ENCODE assay signal across 8 cellular contexts in genomic region chr4:10457255-10457801, GRCh38. TPM values are rescaled to one million over a fixed set of nuclear protein-coding genes. Genes with fewer than 3 reads are reported as not detected.
DNase-seq lines count a peak whose midpoint lies in the region; ATAC-seq and TF ChIP-seq lines count a peak whose summit lies in the region.

Gene ZNF518B, minus strand, starts transcription at chr4:10457426. Its CDS starts 11,098 bp downstream, at chr4:10446328.

- H3K9me3 ChIP-seq in effector memory CD4-positive, alpha-beta T cell (ENCODE audit: control insufficient read depth, low read length) = no peaks in the 10 kb centered on the region
- H3K9me3 ChIP-seq in A673 (ENCODE audit: low read depth, low read length, poor library complexity, severe bottlenecking) = peaks cover 8% of the 10 kb centered on the region

- peak within 1 kb of the TSS; percentile 83 for H3K18ac ChIP-seq in mesendoderm (ENCODE audit: low read length)

- no peak within 1 kb of the TSS for H4K5ac ChIP-seq in mesendoderm (ENCODE audit: low read length)

- peak within 1 kb of the TSS; percentile 90 for H3K27ac Mint-ChIP-seq in activated CD8-positive, alpha-beta T cell treated with anti-CD3 and anti-CD28 coated beads, Interleukin-2, amount 10 ng/mL, durations not matched to agents 7 days and 5 days

- peaks cover 8% of the 10 kb centered on the region for H3K79me1 ChIP-seq in mesendoderm (ENCODE audit: low read length)

- no peak within 1 kb of the TSS for H4K8ac ChIP-seq in mesendoderm (ENCODE audit: low read depth, low read length)

- CTCF ChIA-PET in activated CD8-positive, alpha-beta T cell treated with anti-CD3 and anti-CD28 coated beads, Interleukin-2, amount 10 ng/mL, durations not matched to agents 7 days and 5 days (lab: Charles Lee) = interaction anchor here (0.6 to 1.9 kb wide), 10 partner anchors 13 to 337 kb away, joined by 3 to 9 read pairs (median 3); no protein-coding TSS in a partner anchor
- CTCF ChIA-PET in A673 (lab: Charles Lee) = no interaction called here

- H3K4me3 ChIP-seq in effector memory CD4-positive, alpha-beta T cell (ENCODE audit: insufficient read depth, low read depth, low read length, poor library complexity, severe bottlenecking) = peak within 1 kb of the TSS; percentile 47
- H3K4me3 ChIP-seq in mesendoderm (ENCODE audit: low read length) (peak within 1 kb of the TSS; percentile 66), A673 (ENCODE audit: low read depth, low read length, poor library complexity, severe bottlenecking) (no peak within 1 kb of the TSS)

- intact Hi-C loops in A673 (cut with micrococcal nuclease; ENCODE audit: unreplicated experiment) = no loop called here

- no peak within 1 kb of the TSS for H2BK15ac ChIP-seq in mesendoderm (replicated peaks; ENCODE audit: low read depth)

- TF ChIP-seq CTCF in A673 (conservative IDR thresholded peaks at IDR 0.05; ENCODE audit: low read depth, low read length) = no peak

- H3K56ac ChIP-seq in mesendoderm (ENCODE audit: low read length) = peak within 1 kb of the TSS; percentile 94

- peaks cover 18% of the 10 kb centered on the region for H3K27me3 Mint-ChIP-seq in activated CD8-positive, alpha-beta T cell treated with anti-CD3 and anti-CD28 coated beads, Interleukin-2, amount 10 ng/mL, durations not matched to agents 7 days and 5 days (ENCODE audit: low read depth)

- H3K27me3 ChIP-seq in effector memory CD4-positive, alpha-beta T cell (replicated peaks; ENCODE audit: control insufficient read depth, insufficient read depth, low read length, poor library complexity, severe bottlenecking) = peaks cover 3% of the 10 kb centered on the region
- H3K27me3 ChIP-seq in mesendoderm (ENCODE audit: insufficient read depth, low read length, poor library complexity) (peaks cover 33% of the 10 kb centered on the region), A673 (replicated peaks; ENCODE audit: insufficient read depth, low read depth, low read length, poor library complexity) (no peaks in the 10 kb centered on the region)

- no peak within 1 kb of the TSS for H2BK120ac ChIP-seq in mesendoderm (ENCODE audit: low read depth, low read length)

- H3K79me2 ChIP-seq in mesendoderm (ENCODE audit: control insufficient read depth, insufficient read depth, low read length) = no peaks in the 10 kb centered on the region

- H3K4me1 Mint-ChIP-seq in activated CD8-positive, alpha-beta T cell treated with anti-CD3 and anti-CD28 coated beads, Interleukin-2, amount 10 ng/mL, durations not matched to agents 7 days and 5 days (ENCODE audit: low read depth) = peaks cover 50% of the 10 kb centered on the region

- POLR2A ChIA-PET in activated CD8-positive, alpha-beta T cell treated with anti-CD3 and anti-CD28 coated beads, Interleukin-2, amount 10 ng/mL, durations not matched to agents 7 days and 5 days (lab: Charles Lee) = interaction anchor here (1.0 to 2.0 kb wide), 6 partner anchors 36 to 362 kb away, joined by 3 to 16 read pairs (median 6); partner anchors contain the start of gene WDR1
- POLR2A ChIA-PET in A673 (lab: Charles Lee; ENCODE audit: low non-redundant PET) = no interaction called here

- H3K9ac ChIP-seq in mesendoderm (ENCODE audit: low read length) = peak within 1 kb of the TSS; percentile 87

- H3K4ac ChIP-seq in mesendoderm (ENCODE audit: low read depth, low read length) = peak within 1 kb of the TSS; percentile 85

- no peak within 1 kb of the TSS for H2AK5ac ChIP-seq in mesendoderm (ENCODE audit: low read length)

- peak within 1 kb of the TSS; percentile 91 for H3K4me2 ChIP-seq in mesendoderm (ENCODE audit: low read length)

- peaks cover 4% of the 10 kb centered on the region for H3K4me1 ChIP-seq in effector memory CD4-positive, alpha-beta T cell (ENCODE audit: control insufficient read depth, insufficient read depth, low read length, poor library complexity, severe bottlenecking)
- H3K4me1 ChIP-seq in mesendoderm (ENCODE audit: control insufficient read depth, low read depth, low read length) = peaks cover 6% of the 10 kb centered on the region
- H3K4me1 ChIP-seq in A673 (ENCODE audit: insufficient read depth, low read length, poor library complexity, severe bottlenecking) = no peaks in the 10 kb centered on the region

- no peaks in the 10 kb centered on the region for H3K9me3 Mint-ChIP-seq in activated CD8-positive, alpha-beta T cell treated with anti-CD3 and anti-CD28 coated beads, Interleukin-2, amount 10 ng/mL, durations not matched to agents 7 days and 5 days (ENCODE audit: insufficient read depth)

- H3K36me3 Mint-ChIP-seq in activated CD8-positive, alpha-beta T cell treated with anti-CD3 and anti-CD28 coated beads, Interleukin-2, amount 10 ng/mL, durations not matched to agents 7 days and 5 days (ENCODE audit: low read depth) = peaks cover 32% of the 10 kb centered on the region

- peak within 1 kb of the TSS; percentile 26 for H2BK5ac ChIP-seq in mesendoderm (ENCODE audit: low read length)

- DNase-seq in NCI-H2171 treated with DMSO at 0.1 percent for 48 hours (lab: John Stamatoyannopoulos, UW) (peak; percentile 45), mesendoderm (peak; percentile 82), A673 (ENCODE audit: low spot score) (no peak)
- DNase-seq in activated CD8-positive, alpha-beta T cell treated with anti-CD3 and anti-CD28 coated beads, Interleukin-2, amount 10 ng/mL, durations not matched to agents 7 days and 5 days = peak; percentile 83
- peak; percentile 64 to 73 (median 71) for DNase-seq in effector memory CD4-positive, alpha-beta T cell
- peak; percentile 71 for DNase-seq in stimulated activated CD8-positive, alpha-beta memory T cell treated with anti-CD3 and anti-CD28 coated beads, Interleukin-12 subunit alpha, Interleukin-12 subunit beta, amount 100 ng/mL, for 4 hours (ENCODE audit: low read depth)

- H3K4me3 Mint-ChIP-seq in activated CD8-positive, alpha-beta T cell treated with anti-CD3 and anti-CD28 coated beads, Interleukin-2, amount 10 ng/mL, durations not matched to agents 7 days and 5 days = peak within 1 kb of the TSS; percentile 89

- ATAC-seq in GM18505 (IDR thresholded peaks at IDR 0.05; ENCODE audit: unreplicated experiment) = peak; percentile 73
- ATAC-seq in HG02610 (IDR thresholded peaks at IDR 0.05; ENCODE audit: unreplicated experiment) = peak; percentile 75
- peak; percentile 72 for ATAC-seq in activated CD8-positive, alpha-beta T cell treated with anti-CD3 and anti-CD28 coated beads, Interleukin-2, amount 10 ng/mL, durations not matched to agents 7 days and 5 days

- H3K23ac ChIP-seq in mesendoderm (ENCODE audit: low read length) = peak within 1 kb of the TSS; percentile 48

- peak; percentile 65 for TF ChIP-seq POLR2A in GM18505 (IDR thresholded peaks at IDR 0.05; ENCODE audit: borderline replicate concordance, extremely low read depth, insufficient read depth, insufficient read length)

- peak within 1 kb of the TSS; percentile 56 for H3K27ac ChIP-seq in effector memory CD4-positive, alpha-beta T cell (ENCODE audit: insufficient read depth, low read length, poor library complexity, severe bottlenecking)
- H3K27ac ChIP-seq in mesendoderm (ENCODE audit: low read depth, low read length) (no peak within 1 kb of the TSS), A673 (ENCODE audit: low read depth, low read length, poor library complexity, severe bottlenecking) (no peak within 1 kb of the TSS)

- BruUV-seq in A673 (replicated peaks; lab: Mats Ljungman, UMichigan) = no TSS peak

- WGBS in mesendoderm (ENCODE audit: extremely low coverage, insufficient coverage, low lambda C conversion rate) = no CpG with 5 or more reads among the region's 60 CpGs

- peaks cover 10% of the 10 kb centered on the region for H3K36me3 ChIP-seq in effector memory CD4-positive, alpha-beta T cell (ENCODE audit: control insufficient read depth, insufficient read depth, low read length)
- H3K36me3 ChIP-seq in mesendoderm (ENCODE audit: control insufficient read depth, insufficient read depth, low read length) (peaks cover 4% of the 10 kb centered on the region), A673 (ENCODE audit: insufficient read depth, low read length, poor library complexity, severe bottlenecking) (no peaks in the 10 kb centered on the region)

RNA-seq across cellular contexts. Expression of gene ZNF518B, which starts in this region (rescaled TPM):
- 10 to 100 TPM; 16.5 to 19.4 TPM for total RNA-seq in activated CD8-positive, alpha-beta T cell treated with anti-CD3 and anti-CD28 coated beads, Interleukin-2, amount 10 ng/mL, durations not matched to agents 7 days and 5 days
- 6.0 TPM for polyA plus RNA-seq in mesendoderm (2013, experiment 1 of 2)
- polyA plus RNA-seq in mesendoderm (2013, experiment 2 of 2) = 5.5 TPM
- total RNA-seq in A673 (2021) = not detected in 2 replicates

Comparison
In these comparisons a context has a peak if more than half of its experiments do, and no peak if none do; other contexts are left out.
1. RNA of gene ZNF518B (total RNA-seq): 16.5 to 19.4 TPM in activated CD8-positive, alpha-beta T cell treated with anti-CD3 and anti-CD28 coated beads, Interleukin-2, amount 10 ng/mL, durations not matched to agents 7 days and 5 days; not detected in A673; every median in the first group is over 10 times any median in the second.
2. Peak in every context shown above with its lines, with median percentiles within 50 percentile points of each other: ATAC-seq.